8 cellular contexts compared by ENCODE assay signal in genomic region chr7:1432411-1433082, GRCh38.
DNase-seq lines count a peak whose midpoint lies in the region.

No MANE protein-coding gene starts in this region.

- DNase-seq in AG20443 (ENCODE audit: low spot score) (peak; percentile 84), GM19240 (ENCODE audit: insufficient read length, low spot score) (peak; percentile 75), NCI-H2227 treated with DMSO at 0.1 percent for 48 hours (lab: John Stamatoyannopoulos, UW) (peak; percentile 4), midbrain (lab: John Stamatoyannopoulos, UW) (peak; percentile 43), cortex of kidney (lab: John Stamatoyannopoulos, UW) (no peak)
- DNase-seq in activated CD8-positive, alpha-beta memory T cell treated with anti-CD3 and anti-CD28 coated beads for 24 hours = peak; percentile 96
- DNase-seq in effector CD8-positive, alpha-beta T cell (lab: John Stamatoyannopoulos, UW) = peak; percentile 81
- DNase-seq in stimulated activated CD8-positive, alpha-beta memory T cell treated with anti-CD3 and anti-CD28 coated beads, Interleukin-4, amount 100 ng/mL, for 48 hours = peak; percentile 94
